ENCODE assay signal across 8 cellular contexts in the genomic region with DNA sequence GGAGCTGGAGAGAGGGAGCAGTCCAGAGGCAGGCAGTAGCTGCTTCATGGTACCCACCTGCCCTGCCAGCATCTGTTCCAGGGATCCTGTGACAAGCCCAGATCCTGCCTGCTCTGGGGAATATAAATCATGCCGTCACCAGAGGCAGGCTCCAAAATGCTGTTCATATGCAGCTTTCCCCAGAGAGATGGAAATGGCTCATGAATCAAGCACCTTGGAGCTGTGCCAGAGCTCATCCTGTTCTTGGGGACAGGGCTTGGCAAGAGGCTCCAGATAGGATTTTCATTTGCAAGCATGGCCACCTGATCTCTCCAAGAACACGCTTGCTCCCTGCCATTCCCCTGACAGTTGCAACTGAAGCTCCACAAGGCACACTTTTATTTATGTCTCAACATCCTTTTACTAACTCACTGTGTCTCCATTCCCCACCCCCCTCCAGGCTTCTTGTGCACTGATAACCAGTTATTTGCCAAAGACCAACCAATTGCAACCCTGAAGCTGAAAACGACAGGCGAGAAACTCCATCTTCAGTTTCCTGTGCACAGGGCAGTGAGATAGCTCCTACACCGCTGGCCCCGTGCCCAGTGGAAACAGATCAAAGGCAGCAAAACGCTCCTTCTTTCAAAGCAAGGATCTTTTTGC.
DNase-seq lines count a peak whose midpoint lies in the region; ATAC-seq and TF ChIP-seq lines count a peak whose summit lies in the region.

No MANE protein-coding gene starts in this region.

- no peak for ATAC-seq in HG03196 (IDR thresholded peaks at IDR 0.05; ENCODE audit: unreplicated experiment)

- H3K4me3 Mint-ChIP-seq in activated CD4-positive, alpha-beta T cell treated with anti-CD3 and anti-CD28 coated beads, Interleukin-2, amount 10 ng/mL, durations not matched to agents 24 days and 14 days: no peak overlapping the region

- intact Hi-C loops in esophagus squamous epithelium (cut with DNase I): no loop called here
- intact Hi-C loops in activated CD4-positive, alpha-beta T cell treated with anti-CD3 and anti-CD28 coated beads, Interleukin-2, amount 10 ng/mL, durations not matched to agents 24 days and 14 days (cut with micrococcal nuclease): no loop called here

- no peaks in the 10 kb centered on the region for H3K27me3 ChIP-seq in esophagus squamous epithelium

- H3K36me3 Mint-ChIP-seq in activated CD4-positive, alpha-beta T cell treated with anti-CD3 and anti-CD28 coated beads, Interleukin-2, amount 10 ng/mL, durations not matched to agents 24 days and 14 days (ENCODE audit: low read depth): no peaks in the 10 kb centered on the region

- no peaks in the 10 kb centered on the region for H3K9me3 ChIP-seq in esophagus squamous epithelium

- TF ChIP-seq POLR2A in esophagus squamous epithelium (IDR thresholded peaks at IDR 0.05): no peak

- H3K4me1 ChIP-seq in esophagus squamous epithelium: peaks cover 16 to 59% (median 23%) of the 10 kb centered on the region in 3 donors

- no peaks in the 10 kb centered on the region for H3K36me3 ChIP-seq in esophagus squamous epithelium

- H3K4me3 ChIP-seq in Jurkat, Clone E6-1 (ENCODE audit: low read length): peak overlapping the region; percentile 32
- H3K4me3 ChIP-seq in esophagus squamous epithelium: no peak overlapping the region

- TF ChIP-seq CTCF in esophagus squamous epithelium (IDR thresholded peaks at IDR 0.05): no peak

- peak overlapping the region in 3 of 4 donors; percentile 69 to 82 (median 76) for H3K27ac ChIP-seq in esophagus squamous epithelium

- peaks cover 10% of the 10 kb centered on the region for H3K27me3 Mint-ChIP-seq in activated CD4-positive, alpha-beta T cell treated with anti-CD3 and anti-CD28 coated beads, Interleukin-2, amount 10 ng/mL, durations not matched to agents 24 days and 14 days

- H3K9me3 Mint-ChIP-seq in activated CD4-positive, alpha-beta T cell treated with anti-CD3 and anti-CD28 coated beads, Interleukin-2, amount 10 ng/mL, durations not matched to agents 24 days and 14 days: peaks cover 4% of the 10 kb centered on the region

- peak; percentile 94 for DNase-seq in Jurkat, Clone E6-1 (ENCODE audit: low read depth, low spot score)
- DNase-seq in NCI-H526 treated with DMSO at 0.1 percent for 48 hours (lab: John Stamatoyannopoulos, UW): peak; percentile 29
- DNase-seq in esophagus squamous epithelium (lab: John Stamatoyannopoulos, UW): no peak
- DNase-seq in nucleus accumbens (lab: John Stamatoyannopoulos, UW): peak in 29 of 56 donors; percentile 8 to 69 (median 31)
- no peak for DNase-seq in germinal center (ENCODE audit: low spot score)
- DNase-seq in KG1 (lab: John Stamatoyannopoulos, UW): no peak
- DNase-seq in activated CD4-positive, alpha-beta T cell treated with anti-CD3 and anti-CD28 coated beads, Interleukin-2, amount 10 ng/mL, durations not matched to agents 24 days and 14 days: no peak

- H3K4me1 Mint-ChIP-seq in activated CD4-positive, alpha-beta T cell treated with anti-CD3 and anti-CD28 coated beads, Interleukin-2, amount 10 ng/mL, durations not matched to agents 24 days and 14 days: no peaks in the 10 kb centered on the region

- H3K27ac Mint-ChIP-seq in activated CD4-positive, alpha-beta T cell treated with anti-CD3 and anti-CD28 coated beads, Interleukin-2, amount 10 ng/mL, durations not matched to agents 24 days and 14 days: no peak overlapping the region

- WGBS in esophagus squamous epithelium, 2 donors: 7 to 16% methylated on average over 7 of the region's 7 CpGs

Comparison
In these comparisons a context has a peak if more than half of its experiments do, and no peak if none do; other contexts are left out.
1. DNase-seq: peak in Jurkat, Clone E6-1 (single experiment), NCI-H526 treated with DMSO at 0.1 percent for 48 hours (single experiment) and nucleus accumbens (29 of 56); none in esophagus squamous epithelium (single experiment), germinal center (single experiment), KG1 (single experiment) and activated CD4-positive, alpha-beta T cell treated with anti-CD3 and anti-CD28 coated beads, Interleukin-2, amount 10 ng/mL, durations not matched to agents 24 days and 14 days (single experiment).